3 cellular contexts compared by ENCODE assay signal in genomic region chr3:119362940-119363725, GRCh38.
TF ChIP-seq lines count a peak whose summit lies in the region.

No MANE protein-coding gene starts in this region.

TF ChIP-seq in SK-N-SH, 30 proteins besides CTCF, POLR2A, EP300 and RAD21:
- TF ChIP-seq RCOR1 (IDR thresholded peaks at IDR 0.05; ENCODE audit: low read length) (no peak), POLR2AphosphoS5 (IDR thresholded peaks at IDR 0.05; ENCODE audit: low read depth, low read length) (no peak), ELF1 (IDR thresholded peaks at IDR 0.05) (no peak), NFIC (IDR thresholded peaks at IDR 0.05; ENCODE audit: borderline replicate concordance) (no peak), TCF12 (IDR thresholded peaks at IDR 0.05) (no peak), MXI1 (IDR thresholded peaks at IDR 0.05; ENCODE audit: low read depth, low read length) (no peak), PBX3 (IDR thresholded peaks at IDR 0.05) (no peak)

TF ChIP-seq in SK-N-SH treated with all-trans-retinoic acid at 6 μM for 48 hours, 23 proteins besides CTCF, POLR2A, EP300 and RAD21:
- TF ChIP-seq SNAI2 (CRISPR knock-in tag; IDR thresholded peaks at IDR 0.05) = no peak
- no peak for TF ChIP-seq CSDC2 (CRISPR knock-in tag; IDR thresholded peaks at IDR 0.05)
- TF ChIP-seq CREB5 (CRISPR knock-in tag; IDR thresholded peaks at IDR 0.05; ENCODE audit: low read depth) = no peak
- no peak for TF ChIP-seq ZNF8 (CRISPR knock-in tag; IDR thresholded peaks at IDR 0.05)
- TF ChIP-seq TOX (CRISPR knock-in tag; IDR thresholded peaks at IDR 0.05; ENCODE audit: borderline replicate concordance) = no peak

TF ChIP-seq in H1, 55 proteins besides CTCF, POLR2A, EP300 and RAD21:
- TF ChIP-seq HDAC6 (IDR thresholded peaks at IDR 0.05; ENCODE audit: low read depth, low read length) (no peak), CHD7 (IDR thresholded peaks at IDR 0.05; ENCODE audit: insufficient replicate concordance, low read length) (no peak), SIX5 (IDR thresholded peaks at IDR 0.05; ENCODE audit: low read depth, low read length) (no peak), ASH2L (IDR thresholded peaks at IDR 0.05; ENCODE audit: low read length) (no peak), HDAC2 (IDR thresholded peaks at IDR 0.05; ENCODE audit: borderline replicate concordance in 1 of 2, low read depth in 2 of 2, low read length in 2 of 2) (no peak), ATF2 (IDR thresholded peaks at IDR 0.05; ENCODE audit: low read length) (no peak), JUND (IDR thresholded peaks at IDR 0.05; ENCODE audit: low read length) (no peak), CEBPB (IDR thresholded peaks at IDR 0.05; ENCODE audit: low read depth, low read length) (no peak), SRF (IDR thresholded peaks at IDR 0.05; ENCODE audit: low read depth, low read length) (no peak), KDM1A (IDR thresholded peaks at IDR 0.05; ENCODE audit: borderline replicate concordance, low read length) (no peak)
TF ChIP-seq in H1: peak in this region for 0.
